ENCODE assay signal across 15 cellular contexts in the genomic region with DNA sequence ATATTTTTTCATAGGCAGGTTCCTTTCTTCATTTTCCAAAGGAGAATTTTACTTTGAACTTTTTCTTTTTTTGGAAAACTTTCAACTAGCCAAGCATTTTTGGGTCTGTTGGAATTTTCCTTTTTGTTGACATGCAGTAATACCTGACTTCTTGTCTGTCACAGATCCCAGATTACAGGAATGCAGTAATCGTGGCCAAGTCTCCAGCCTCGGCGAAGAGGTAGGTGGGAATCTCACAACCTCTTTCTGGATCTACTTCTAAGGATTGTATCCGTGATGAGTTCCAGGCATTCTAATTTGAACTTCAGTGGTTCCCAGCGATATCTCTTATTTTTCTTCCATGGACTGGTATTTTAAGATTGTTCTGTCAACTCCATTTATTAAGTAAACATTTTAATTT.
"Had no signal": no experiment of that assay in that cellular context is flagged by ENCODE, and none has a peak within 500 bp of the region (broad histone marks: within the 10 kb centered on the region; RNA-seq: fewer than 3 reads in every experiment).

No MANE protein-coding gene starts in this region.

- ATAC-seq: activated CD4-positive, CD25-positive, alpha-beta regulatory T cell treated with anti-CD3 and anti-CD28 coated beads, Interleukin-2, amount 50 U/mL, for 24 hours; heart right ventricle; stimulated activated naive CD8-positive, alpha-beta T cell treated with anti-CD3 and anti-CD28 coated beads, Interleukin-15, Interleukin-2, amounts not matched to agents 100 U/mL and 50 U/mL, for 24 hours had no signal

- H3K27ac Mint-ChIP-seq: activated CD4-positive, alpha-beta memory T cell treated with anti-CD3 and anti-CD28 coated beads, Interleukin-2, amount 10 ng/mL, durations not matched to agents 7 days and 5 days; activated CD4-positive, alpha-beta T cell treated with anti-CD3 and anti-CD28 coated beads, Interleukin-2, amount 10 ng/mL, durations not matched to agents 24 days and 14 days; activated naive CD4-positive, alpha-beta T cell treated with anti-CD3 and anti-CD28 coated beads, Interleukin-2, amount 50 U/mL, for 24 hours had no signal

- H3K27me3 Mint-ChIP-seq: activated CD4-positive, alpha-beta memory T cell treated with anti-CD3 and anti-CD28 coated beads, Interleukin-2, amount 10 ng/mL, durations not matched to agents 7 days and 5 days; activated CD4-positive, alpha-beta T cell treated with anti-CD3 and anti-CD28 coated beads, Interleukin-2, amount 10 ng/mL, durations not matched to agents 24 days and 14 days; activated naive CD4-positive, alpha-beta T cell treated with anti-CD3 and anti-CD28 coated beads, Interleukin-2, amount 50 U/mL, for 24 hours had no signal

- H3K4me1 Mint-ChIP-seq: activated CD4-positive, alpha-beta memory T cell treated with anti-CD3 and anti-CD28 coated beads, Interleukin-2, amount 10 ng/mL, durations not matched to agents 7 days and 5 days had no signal

- H3K4me3 Mint-ChIP-seq: activated CD4-positive, alpha-beta memory T cell treated with anti-CD3 and anti-CD28 coated beads, Interleukin-2, amount 10 ng/mL, durations not matched to agents 7 days and 5 days; activated CD4-positive, alpha-beta T cell treated with anti-CD3 and anti-CD28 coated beads, Interleukin-2, amount 10 ng/mL, durations not matched to agents 24 days and 14 days; activated naive CD4-positive, alpha-beta T cell treated with anti-CD3 and anti-CD28 coated beads, Interleukin-2, amount 50 U/mL, for 24 hours had no signal

- H3K4me3 ChIP-seq: colonic mucosa, heart right ventricle, spleen had no signal

- H3K27me3 ChIP-seq: brain microvascular endothelial cell, colonic mucosa, heart right ventricle, spleen had no signal

- H3K9me3 Mint-ChIP-seq: activated CD4-positive, alpha-beta memory T cell treated with anti-CD3 and anti-CD28 coated beads, Interleukin-2, amount 10 ng/mL, durations not matched to agents 7 days and 5 days; activated CD4-positive, alpha-beta T cell treated with anti-CD3 and anti-CD28 coated beads, Interleukin-2, amount 10 ng/mL, durations not matched to agents 24 days and 14 days; activated naive CD4-positive, alpha-beta T cell treated with anti-CD3 and anti-CD28 coated beads, Interleukin-2, amount 50 U/mL, for 24 hours had no signal

- DNase-seq: activated CD4-positive, alpha-beta memory T cell treated with anti-CD3 and anti-CD28 coated beads, Interleukin-2, amount 10 ng/mL, durations not matched to agents 7 days and 5 days; activated CD4-positive, alpha-beta T cell treated with anti-CD3 and anti-CD28 coated beads, Interleukin-2, amount 10 ng/mL, durations not matched to agents 24 days and 14 days; activated effector memory CD4-positive, alpha-beta T cell treated with anti-CD3 and anti-CD28 coated beads, Interleukin-2, amount 50 U/mL, for 16 hours; anterior cingulate cortex; brain microvascular endothelial cell; colonic mucosa; heart right ventricle; nucleus accumbens; posterior cingulate gyrus; SK-N-SH; spleen; stimulated activated CD4-positive, alpha-beta T cell treated with anti-CD3 and anti-CD28 coated beads, Interleukin-4, amount 100 ng/mL, for 4 hours; stimulated activated naive CD8-positive, alpha-beta T cell treated with anti-CD3 and anti-CD28 coated beads, Interleukin-15, Interleukin-2, amounts not matched to agents 100 U/mL and 50 U/mL, for 24 hours had no signal

- H3K27ac ChIP-seq: brain microvascular endothelial cell, colonic mucosa had no signal

- H3K4me1 ChIP-seq: colonic mucosa had no signal

- H3K9me3 ChIP-seq: colonic mucosa, SK-N-SH had no signal
